In genomic region chr12:102063066-102063465, GRCh38 we compare ENCODE assay signal across 17 cellular contexts. TPM values are rescaled to one million over a fixed set of nuclear protein-coding genes. Genes with fewer than 3 reads are reported as not detected.
DNase-seq lines count a peak whose midpoint lies in the region; TF ChIP-seq lines count a peak whose summit lies in the region.
"Had no signal": no experiment of that assay in that cellular context is flagged by ENCODE, and none has a peak within 500 bp of the region (broad histone marks: within the 10 kb centered on the region; RNA-seq: fewer than 3 reads in every experiment).

No MANE protein-coding gene starts in this region.

- H3K4me1 ChIP-seq in breast epithelium (no peaks in the 10 kb centered on the region), spleen (peaks cover 0 to 33% (median 11%) of the 10 kb centered on the region in 6 donors)
- H3K4me1 ChIP-seq: prostate gland, upper lobe of right lung had no signal

- no peak for TF ChIP-seq POLR2A in breast epithelium (IDR thresholded peaks at IDR 0.05)
- TF ChIP-seq POLR2A in NB4 (IDR thresholded peaks at IDR 0.05; ENCODE audit: extremely low read depth, insufficient read length) = no peak
- TF ChIP-seq POLR2A in spleen (IDR thresholded peaks at IDR 0.05) = no peak

- DNase-seq in MCF 10A (ENCODE audit: unreplicated experiment) (peak; percentile 5), breast epithelium (ENCODE audit: low spot score in 2 of 2) (no peak), NB4 (ENCODE audit: low read depth) (peak; percentile 48), amniotic epithelial cell (ENCODE audit: low read depth) (peak; percentile 16), spleen (no peak), UCSD-AML1 (lab: John Stamatoyannopoulos, UW; ENCODE audit: unreplicated experiment) (no peak), GDM1 (lab: John Stamatoyannopoulos, UW) (no peak)
- DNase-seq in stimulated activated CD8-positive, alpha-beta memory T cell treated with anti-CD3 and anti-CD28 coated beads, Interleukin-4, amount 100 ng/mL, for 48 hours = no peak
- DNase-seq: activated naive CD8-positive, alpha-beta T cell treated with anti-CD3 and anti-CD28 coated beads for 36 hours; GM23248; kidney glomerular epithelial cell; NCI-H510A; upper lobe of right lung; WERI-Rb-1 had no signal

- no peaks in the 10 kb centered on the region for H3K27me3 Mint-ChIP-seq in MCF 10A (ENCODE audit: insufficient read depth, unreplicated experiment)
- H3K27me3 Mint-ChIP-seq: activated naive CD8-positive, alpha-beta T cell treated with anti-CD3 and anti-CD28 coated beads for 36 hours had no signal

- H3K4me3 ChIP-seq in breast epithelium (no peak overlapping the region), NB4 (ENCODE audit: low read depth, low read length) (no peak overlapping the region), spleen (no peak overlapping the region)
- H3K4me3 ChIP-seq: prostate gland, SJSA1, upper lobe of right lung had no signal

- H3K27ac Mint-ChIP-seq in MCF 10A (ENCODE audit: low read depth, unreplicated experiment) = no peak overlapping the region
- H3K27ac Mint-ChIP-seq: activated naive CD8-positive, alpha-beta T cell treated with anti-CD3 and anti-CD28 coated beads for 36 hours had no signal

- H3K36me3 Mint-ChIP-seq in MCF 10A (ENCODE audit: insufficient read depth, unreplicated experiment) = no peaks in the 10 kb centered on the region

- no peak overlapping the region for H3K4me3 Mint-ChIP-seq in MCF 10A (ENCODE audit: unreplicated experiment)
- H3K4me3 Mint-ChIP-seq: activated naive CD8-positive, alpha-beta T cell treated with anti-CD3 and anti-CD28 coated beads for 36 hours; central memory CD8-positive, alpha-beta T cell had no signal

- no TSS peak for BruUV-seq in MCF 10A (replicated peaks; lab: Mats Ljungman, UMichigan)

- WGBS in spleen, 5 donors = 90 to 99% (median 98%) methylated on average over 3 of the region's 3 CpGs

- POLR2A ChIA-PET in MCF 10A (lab: Yijun Ruan, JAX) = no interaction called here

- H3K4me1 Mint-ChIP-seq in MCF 10A (ENCODE audit: insufficient read depth, unreplicated experiment) = no peaks in the 10 kb centered on the region

- CTCF ChIA-PET in MCF 10A (lab: Yijun Ruan, JAX) = no interaction called here

- intact Hi-C loops in MCF 10A (cut with micrococcal nuclease) (loop anchor here (10.0 kb wide), 1 partner anchor 128 kb away; no protein-coding TSS in a partner anchor), breast epithelium (cut with DNase I; ENCODE audit: low total_unique reads) (no loop called here), spleen (cut with DNase I; ENCODE audit: low total_unique reads) (loop anchor here (10.0 kb wide), 1 partner anchor 52 kb away; no protein-coding TSS in a partner anchor)

- no peaks in the 10 kb centered on the region for H3K9me3 Mint-ChIP-seq in MCF 10A (ENCODE audit: unreplicated experiment)
- H3K9me3 Mint-ChIP-seq: central memory CD8-positive, alpha-beta T cell had no signal

- H3K36me3 ChIP-seq in breast epithelium = no peaks in the 10 kb centered on the region
- H3K36me3 ChIP-seq in spleen = peaks cover 0 to 25% (median 7%) of the 10 kb centered on the region in 6 donors
- H3K36me3 ChIP-seq: prostate gland, WERI-Rb-1 had no signal

- TF ChIP-seq CTCF in MCF 10A (IDR thresholded peaks at IDR 0.05; ENCODE audit: unreplicated experiment) = no peak
- TF ChIP-seq CTCF in breast epithelium (IDR thresholded peaks at IDR 0.05) = no peak
- no peak for TF ChIP-seq CTCF in NB4 (IDR thresholded peaks at IDR 0.05; ENCODE audit: low read depth, low read length)
- no peak for TF ChIP-seq CTCF in spleen (IDR thresholded peaks at IDR 0.05 in 8 of 11, conservative IDR thresholded peaks at IDR 0.05 in 3 of 11)

- H3K9me3 ChIP-seq in breast epithelium (no peaks in the 10 kb centered on the region), spleen (no peaks in the 10 kb centered on the region)
- H3K9me3 ChIP-seq: prostate gland, SJSA1, upper lobe of right lung had no signal

- H3K27me3 ChIP-seq in breast epithelium (no peaks in the 10 kb centered on the region), spleen (replicated peaks in 1 of 7) (no peaks in the 10 kb centered on the region)
- H3K27me3 ChIP-seq: SJSA1, upper lobe of right lung had no signal

- H3K27ac ChIP-seq in breast epithelium = no peak overlapping the region
- no peak overlapping the region for H3K27ac ChIP-seq in spleen
- H3K27ac ChIP-seq: GM23248, prostate gland, SJSA1, upper lobe of right lung, WERI-Rb-1 had no signal

RNA-seq across cellular contexts. Expression of gene WASHC3, which starts 1.3 kb away (rescaled TPM):
- total RNA-seq in MCF 10A (2022) (29.4 and 38.0 TPM in 2 replicates), breast epithelium (10 to 100 TPM; 68.1 to 99.9 (median 74.1) TPM), spleen (10 to 100 TPM; 36.6 to 77.7 (median 49.6) TPM)
- 10 to 100 TPM; 30.2 to 47.9 (median 33.5) TPM for polyA plus RNA-seq in spleen

RNA-seq across cellular contexts. Expression of gene NUP37, which starts 56.8 kb away (rescaled TPM):
- total RNA-seq in MCF 10A (2022) (21.5 and 32.3 TPM in 2 replicates), breast epithelium (10 to 100 TPM; 16.7 to 17.9 (median 17.9) TPM), spleen (10 to 100 TPM; 14.8 to 26.5 (median 19.2) TPM)
- polyA plus RNA-seq in spleen = 10 to 100 TPM; 11.2 to 23.0 (median 18.1) TPM

RNA-seq across cellular contexts. Expression of gene PARPBP, which starts 56.9 kb away (rescaled TPM):
- total RNA-seq in MCF 10A (2022) = 11.9 and 15.1 TPM in 2 replicates
- total RNA-seq in breast epithelium = 1 to 10 TPM; 1.1 to 3.9 (median 2.3) TPM
- total RNA-seq in spleen = 1 to 10 TPM; 2.9 to 7.7 (median 5.8) TPM
- 1 to 10 TPM; 3.0 to 4.8 (median 3.3) TPM for polyA plus RNA-seq in spleen

Comparison
In these comparisons a context has a peak if more than half of its experiments do, and no peak if none do; other contexts are left out.
1. DNase-seq: peak in MCF 10A (single experiment), NB4 (single experiment) and amniotic epithelial cell (single experiment); none in breast epithelium (0 of 2), spleen (single experiment), UCSD-AML1 (single experiment), stimulated activated CD8-positive, alpha-beta memory T cell treated with anti-CD3 and anti-CD28 coated beads, Interleukin-4, amount 100 ng/mL, for 48 hours (single experiment) and GDM1 (single experiment).